6 cellular contexts compared by ENCODE assay signal in genomic region chr19:1251503-1252220, GRCh38. TPM values are rescaled to one million over a fixed set of nuclear protein-coding genes. Genes with fewer than 3 reads are reported as not detected.
DNase-seq lines count a peak whose midpoint lies in the region; ATAC-seq and TF ChIP-seq lines count a peak whose summit lies in the region.

No MANE protein-coding gene starts in this region.

- no peak overlapping the region for H2AFZ ChIP-seq in mammary epithelial cell (ENCODE audit: low read depth, low read length)
- no peak overlapping the region for H2AFZ ChIP-seq in neural progenitor cell (replicated peaks)

- H3K4me3 ChIP-seq in AG10803 (ENCODE audit: low read length) (peak overlapping the region; percentile 88), mammary epithelial cell (replicated peaks in 1 of 3; ENCODE audit: insufficient read depth in 1 of 3, low read depth in 2 of 3, low read length in 3 of 3) (peak overlapping the region; percentile 71 to 92 (median 72)), neural progenitor cell (peak overlapping the region; percentile 90)

- no peaks in the 10 kb centered on the region for H3K9me3 Mint-ChIP-seq in neural progenitor cell

- H3K36me3 Mint-ChIP-seq in neural progenitor cell, result peaks cover 6% of the 10 kb centered on the region

- H3K36me3 ChIP-seq in mammary epithelial cell (ENCODE audit: insufficient read depth, low read length) (peaks cover 23% of the 10 kb centered on the region), neural progenitor cell (no peaks in the 10 kb centered on the region)

- peak overlapping the region; percentile 92 for H3K4me3 Mint-ChIP-seq in neural progenitor cell

- TF ChIP-seq CTCF in AG10803 (conservative IDR thresholded peaks at IDR 0.05; ENCODE audit: low read length), result no peak
- TF ChIP-seq CTCF in mammary epithelial cell (conservative IDR thresholded peaks at IDR 0.05 in 1 of 2, IDR thresholded peaks at IDR 0.05 in 1 of 2; ENCODE audit: extremely low read depth in 1 of 2, insufficient read depth in 1 of 2, low read depth in 1 of 2, low read length in 2 of 2), result no peak
- TF ChIP-seq CTCF in neural progenitor cell (IDR thresholded peaks at IDR 0.05), result no peak
- TF ChIP-seq CTCF in GM13977 (IDR thresholded peaks at IDR 0.05; ENCODE audit: extremely low read depth, insufficient read depth, missing control alignments), result no peak

- H3K4me1 Mint-ChIP-seq in neural progenitor cell, result peaks cover 9% of the 10 kb centered on the region

- H3K4me1 ChIP-seq in mammary epithelial cell (ENCODE audit: insufficient read depth, low read length) (peaks cover 20% of the 10 kb centered on the region), neural progenitor cell (peaks cover 14% of the 10 kb centered on the region)

- no peak for DNase-seq in AG10803 (ENCODE audit: low read depth)
- DNase-seq in NCI-H69 (lab: John Stamatoyannopoulos, UW), result peak; percentile 45
- no peak for DNase-seq in mammary epithelial cell
- peak; percentile 38 for DNase-seq in neural progenitor cell (ENCODE audit: low spot score)
- DNase-seq in GM13977 (ENCODE audit: low spot score), result no peak

- H3K9ac ChIP-seq in mammary epithelial cell (ENCODE audit: insufficient read depth, low read length) (peak overlapping the region; percentile 73), neural progenitor cell (peak overlapping the region; percentile 53)

- peak overlapping the region; percentile 92 for H3K27ac Mint-ChIP-seq in neural progenitor cell

- dilution Hi-C loops in mammary epithelial cell (cut with HindIII; ENCODE audit: low sequenced_read_pairs), result no loop called here

- no peaks in the 10 kb centered on the region for H3K9me3 ChIP-seq in mammary epithelial cell (replicated peaks; ENCODE audit: insufficient read depth, low read length)
- no peaks in the 10 kb centered on the region for H3K9me3 ChIP-seq in neural progenitor cell (ENCODE audit: low read depth)

- H3F3A ChIP-seq in neural progenitor cell (ENCODE audit: low read depth), result peaks cover 62% of the 10 kb centered on the region

- peaks cover 60% of the 10 kb centered on the region for H3K79me2 ChIP-seq in mammary epithelial cell (ENCODE audit: insufficient read depth, low read length)
- H3K79me2 ChIP-seq in neural progenitor cell (ENCODE audit: low read depth), result peaks cover 70% of the 10 kb centered on the region

- WGBS in mammary epithelial cell (ENCODE audit: low coverage, missing lambda C conversion rate), result 0% methylated on average over 12 of the region's 31 CpGs

- ATAC-seq in HG03457 (IDR thresholded peaks at IDR 0.05; ENCODE audit: unreplicated experiment), result no peak

- CTCF ChIA-PET in mammary epithelial cell (lab: Charles Lee; ENCODE audit: low non-redundant PET), result no interaction called here

- intact Hi-C loops in mammary epithelial cell (cut with micrococcal nuclease), result loop anchor here (1.0 kb wide), 1 partner anchor 10 kb away; no protein-coding TSS in a partner anchor

- H3K27ac ChIP-seq in mammary epithelial cell (ENCODE audit: insufficient read depth, low read depth, low read length), result peak overlapping the region; percentile 54
- H3K27ac ChIP-seq in neural progenitor cell, result peak overlapping the region; percentile 82

- H3K4me2 ChIP-seq in mammary epithelial cell (ENCODE audit: insufficient read depth, low read depth, low read length) (peak overlapping the region; percentile 93), neural progenitor cell (peak overlapping the region; percentile 89)

- H3K27me3 ChIP-seq in mammary epithelial cell (ENCODE audit: insufficient read depth, low read length), result no peaks in the 10 kb centered on the region
- H3K27me3 ChIP-seq in neural progenitor cell, result no peaks in the 10 kb centered on the region

- BruUV-seq in mammary epithelial cell (replicated peaks; lab: Mats Ljungman, UMichigan), result TSS peak; percentile 44

- in situ Hi-C loops in mammary epithelial cell (cut with MboI; ENCODE audit: low sequenced_read_pairs in 2 of 2), result no loop called here
- in situ Hi-C loops in GM13977 (cut with MboI; ENCODE audit: low pct_unique_long_range_greater_than_20kb, low sequenced_read_pairs, unreplicated experiment), result no loop called here

- H4K20me1 ChIP-seq in mammary epithelial cell (ENCODE audit: insufficient read depth, low read length), result peaks cover 7% of the 10 kb centered on the region
- H4K20me1 ChIP-seq in neural progenitor cell (ENCODE audit: low read depth), result peaks cover 70% of the 10 kb centered on the region

- H3K27me3 Mint-ChIP-seq in neural progenitor cell (ENCODE audit: insufficient read depth, low read depth), result peaks cover 6% of the 10 kb centered on the region

RNA-seq across cellular contexts. Expression of gene MIDN, which starts 3.3 kb away (rescaled TPM):
- total RNA-seq in mammary epithelial cell, result 10 to 100 TPM; 17.5 to 73.8 TPM
- 19.1 TPM for polyA plus RNA-seq in mammary epithelial cell
- 26.2 TPM for polyA minus RNA-seq in mammary epithelial cell
- 16.1 and 51.3 TPM in 2 replicates for total RNA-seq in neural progenitor cell (ENCODE audit: low replicate concordance)

RNA-seq across cellular contexts. Expression of gene ATP5F1D, which starts 10.1 kb away (rescaled TPM):
- total RNA-seq in mammary epithelial cell (100 to 1,000 TPM in 1 of 2 donors, 10 to 100 TPM in 1; 12.3 to 198 TPM), neural progenitor cell (ENCODE audit: low replicate concordance) (7.1 and 52.0 TPM in 2 replicates)
- polyA plus RNA-seq in mammary epithelial cell, result 137 TPM
- 24.2 TPM for polyA minus RNA-seq in mammary epithelial cell

RNA-seq across cellular contexts. Expression of gene CBARP, which starts 13.9 kb away (rescaled TPM):
- total RNA-seq in mammary epithelial cell (1 to 10 TPM; 5.8 to 7.3 TPM), neural progenitor cell (ENCODE audit: low replicate concordance) (1.2 and 17.8 TPM in 2 replicates)
- polyA plus RNA-seq in mammary epithelial cell, result 0.88 TPM
- polyA minus RNA-seq in mammary epithelial cell, result 1.1 TPM

RNA-seq across cellular contexts. Expression of gene CIRBP, which starts 17.5 kb away (rescaled TPM):
- total RNA-seq in mammary epithelial cell (100 to 1,000 TPM; 196 to 221 TPM), neural progenitor cell (ENCODE audit: low replicate concordance) (395 and 737 TPM in 2 replicates)
- 132 TPM for polyA plus RNA-seq in mammary epithelial cell
- polyA minus RNA-seq in mammary epithelial cell, result 125 TPM

RNA-seq across cellular contexts. Expression of gene FAM174C, which starts 23.7 kb away (rescaled TPM):
- total RNA-seq in mammary epithelial cell (10 to 100 TPM; 22.8 to 60.1 TPM), neural progenitor cell (ENCODE audit: low replicate concordance) (4.8 and 14.6 TPM in 2 replicates)
- polyA plus RNA-seq in mammary epithelial cell, result 53.3 TPM
- polyA minus RNA-seq in mammary epithelial cell, result 13.1 TPM

Comparison
In these comparisons a context has a peak if more than half of its experiments do, and no peak if none do; other contexts are left out.
1. DNase-seq: peak in NCI-H69 (single experiment) and neural progenitor cell (single experiment); none in AG10803 (single experiment), mammary epithelial cell (single experiment) and GM13977 (single experiment).
2. Peak in every context shown above with its lines, with median percentiles within 50 percentile points of each other: H3K4me3 ChIP-seq.